1 cellular context compared by ENCODE assay signal in the genomic region with DNA sequence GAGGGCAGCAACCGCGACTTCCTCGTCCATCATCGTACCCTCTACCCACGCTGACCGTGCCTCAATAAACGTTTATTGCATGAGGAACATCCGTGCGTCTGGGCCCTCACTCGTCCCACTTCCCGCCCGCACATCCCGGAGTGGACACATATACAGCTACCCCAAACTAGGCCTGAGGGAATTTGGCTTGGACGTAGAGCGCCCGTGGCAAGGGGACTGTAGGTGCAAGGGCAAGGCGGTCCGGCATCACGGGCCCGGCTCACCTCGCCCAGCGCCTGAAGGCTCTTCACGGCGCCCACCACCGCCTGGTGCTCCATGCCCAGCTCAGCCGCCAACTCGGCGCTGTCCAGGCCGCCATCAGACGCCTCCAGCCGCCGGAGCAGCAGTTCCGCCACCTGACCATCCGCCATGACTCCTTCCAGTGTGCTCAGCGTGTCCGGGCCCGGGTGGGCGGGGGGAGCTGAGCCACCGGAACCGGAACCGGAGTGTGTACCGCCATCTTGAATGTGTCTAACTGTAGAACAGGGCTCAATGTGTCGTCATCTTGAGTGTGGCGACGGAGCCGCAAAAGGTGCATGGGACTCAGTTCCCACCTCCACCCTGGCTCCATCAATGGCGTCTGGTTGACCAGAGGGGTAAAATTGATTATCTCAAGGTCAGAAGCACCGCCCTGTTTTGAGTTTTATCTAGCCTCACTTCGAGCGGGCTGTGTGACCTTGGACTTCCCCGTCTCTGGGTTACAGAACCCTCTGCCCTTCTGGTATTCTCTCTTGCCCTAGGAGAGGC.
TF ChIP-seq lines count a peak whose summit lies in the region.

A gene (minus strand): TSS at position 425 of the 786 bp plus-strand sequence. CDS start 15 bp downstream, at position 410.

TF ChIP-seq in K562, 482 proteins besides CTCF, POLR2A, EP300 and RAD21 (continued from another document and continues in another):
- TF ChIP-seq, protein P1, sequence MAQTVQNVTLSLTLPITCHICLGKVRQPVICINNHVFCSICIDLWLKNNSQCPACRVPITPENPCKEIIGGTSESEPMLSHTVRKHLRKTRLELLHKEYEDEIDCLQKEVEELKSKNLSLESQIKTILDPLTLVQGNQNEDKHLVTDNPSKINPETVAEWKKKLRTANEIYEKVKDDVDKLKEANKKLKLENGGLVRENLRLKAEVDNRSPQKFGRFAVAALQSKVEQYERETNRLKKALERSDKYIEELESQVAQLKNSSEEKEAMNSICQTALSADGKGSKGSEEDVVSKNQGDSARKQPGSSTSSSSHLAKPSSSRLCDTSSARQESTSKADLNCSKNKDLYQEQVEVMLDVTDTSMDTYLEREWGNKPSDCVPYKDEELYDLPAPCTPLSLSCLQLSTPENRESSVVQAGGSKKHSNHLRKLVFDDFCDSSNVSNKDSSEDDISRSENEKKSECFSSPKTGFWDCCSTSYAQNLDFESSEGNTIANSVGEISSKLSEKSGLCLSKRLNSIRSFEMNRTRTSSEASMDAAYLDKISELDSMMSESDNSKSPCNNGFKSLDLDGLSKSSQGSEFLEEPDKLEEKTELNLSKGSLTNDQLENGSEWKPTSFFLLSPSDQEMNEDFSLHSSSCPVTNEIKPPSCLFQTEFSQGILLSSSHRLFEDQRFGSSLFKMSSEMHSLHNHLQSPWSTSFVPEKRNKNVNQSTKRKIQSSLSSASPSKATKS (CRISPR knock-in tag; IDR thresholded peaks at IDR 0.05): no peak
- TF ChIP-seq MAFG (tag; conservative IDR thresholded peaks at IDR 0.05) (no peak), SETDB1 (IDR thresholded peaks at IDR 0.05; ENCODE audit: low read length) (peak; percentile 59), TAF9B (IDR thresholded peaks at IDR 0.05; ENCODE audit: partially characterized antibody) (peak; percentile 91), ZNF699 (CRISPR knock-in tag; IDR thresholded peaks at IDR 0.05; ENCODE audit: insufficient replicate concordance) (no peak), SLC30A9 (CRISPR knock-in tag; IDR thresholded peaks at IDR 0.05) (no peak), GATAD2B (IDR thresholded peaks at IDR 0.05; ENCODE audit: borderline replicate concordance) (no peak), BRCA1 (IDR thresholded peaks at IDR 0.05) (no peak), BRCA1 (CRISPR knock-in tag; IDR thresholded peaks at IDR 0.05) (no peak), PML (IDR thresholded peaks at IDR 0.05; ENCODE audit: low read length) (0 out of 2 replicates have a peak, but pooled peaks have one; percentile 45), ZNF444 (CRISPR knock-in tag; IDR thresholded peaks at IDR 0.05) (no peak), ADNP (tag; IDR thresholded peaks at IDR 0.05) (no peak), CBFB (CRISPR knock-in tag; IDR thresholded peaks at IDR 0.05) (no peak; the same call in 1 of the 2 replicates), NCOR1 (IDR thresholded peaks at IDR 0.05) (no peak), MTF1 (CRISPR knock-in tag; IDR thresholded peaks at IDR 0.05; ENCODE audit: borderline replicate concordance) (no peak), MAFF (IDR thresholded peaks at IDR 0.05; ENCODE audit: low read length) (no peak), POLR2B (IDR thresholded peaks at IDR 0.05; ENCODE audit: low read depth, partially characterized antibody) (peak; percentile 81), KLF16 (IDR thresholded peaks at IDR 0.05) (no peak)
- TF ChIP-seq, protein P2, sequence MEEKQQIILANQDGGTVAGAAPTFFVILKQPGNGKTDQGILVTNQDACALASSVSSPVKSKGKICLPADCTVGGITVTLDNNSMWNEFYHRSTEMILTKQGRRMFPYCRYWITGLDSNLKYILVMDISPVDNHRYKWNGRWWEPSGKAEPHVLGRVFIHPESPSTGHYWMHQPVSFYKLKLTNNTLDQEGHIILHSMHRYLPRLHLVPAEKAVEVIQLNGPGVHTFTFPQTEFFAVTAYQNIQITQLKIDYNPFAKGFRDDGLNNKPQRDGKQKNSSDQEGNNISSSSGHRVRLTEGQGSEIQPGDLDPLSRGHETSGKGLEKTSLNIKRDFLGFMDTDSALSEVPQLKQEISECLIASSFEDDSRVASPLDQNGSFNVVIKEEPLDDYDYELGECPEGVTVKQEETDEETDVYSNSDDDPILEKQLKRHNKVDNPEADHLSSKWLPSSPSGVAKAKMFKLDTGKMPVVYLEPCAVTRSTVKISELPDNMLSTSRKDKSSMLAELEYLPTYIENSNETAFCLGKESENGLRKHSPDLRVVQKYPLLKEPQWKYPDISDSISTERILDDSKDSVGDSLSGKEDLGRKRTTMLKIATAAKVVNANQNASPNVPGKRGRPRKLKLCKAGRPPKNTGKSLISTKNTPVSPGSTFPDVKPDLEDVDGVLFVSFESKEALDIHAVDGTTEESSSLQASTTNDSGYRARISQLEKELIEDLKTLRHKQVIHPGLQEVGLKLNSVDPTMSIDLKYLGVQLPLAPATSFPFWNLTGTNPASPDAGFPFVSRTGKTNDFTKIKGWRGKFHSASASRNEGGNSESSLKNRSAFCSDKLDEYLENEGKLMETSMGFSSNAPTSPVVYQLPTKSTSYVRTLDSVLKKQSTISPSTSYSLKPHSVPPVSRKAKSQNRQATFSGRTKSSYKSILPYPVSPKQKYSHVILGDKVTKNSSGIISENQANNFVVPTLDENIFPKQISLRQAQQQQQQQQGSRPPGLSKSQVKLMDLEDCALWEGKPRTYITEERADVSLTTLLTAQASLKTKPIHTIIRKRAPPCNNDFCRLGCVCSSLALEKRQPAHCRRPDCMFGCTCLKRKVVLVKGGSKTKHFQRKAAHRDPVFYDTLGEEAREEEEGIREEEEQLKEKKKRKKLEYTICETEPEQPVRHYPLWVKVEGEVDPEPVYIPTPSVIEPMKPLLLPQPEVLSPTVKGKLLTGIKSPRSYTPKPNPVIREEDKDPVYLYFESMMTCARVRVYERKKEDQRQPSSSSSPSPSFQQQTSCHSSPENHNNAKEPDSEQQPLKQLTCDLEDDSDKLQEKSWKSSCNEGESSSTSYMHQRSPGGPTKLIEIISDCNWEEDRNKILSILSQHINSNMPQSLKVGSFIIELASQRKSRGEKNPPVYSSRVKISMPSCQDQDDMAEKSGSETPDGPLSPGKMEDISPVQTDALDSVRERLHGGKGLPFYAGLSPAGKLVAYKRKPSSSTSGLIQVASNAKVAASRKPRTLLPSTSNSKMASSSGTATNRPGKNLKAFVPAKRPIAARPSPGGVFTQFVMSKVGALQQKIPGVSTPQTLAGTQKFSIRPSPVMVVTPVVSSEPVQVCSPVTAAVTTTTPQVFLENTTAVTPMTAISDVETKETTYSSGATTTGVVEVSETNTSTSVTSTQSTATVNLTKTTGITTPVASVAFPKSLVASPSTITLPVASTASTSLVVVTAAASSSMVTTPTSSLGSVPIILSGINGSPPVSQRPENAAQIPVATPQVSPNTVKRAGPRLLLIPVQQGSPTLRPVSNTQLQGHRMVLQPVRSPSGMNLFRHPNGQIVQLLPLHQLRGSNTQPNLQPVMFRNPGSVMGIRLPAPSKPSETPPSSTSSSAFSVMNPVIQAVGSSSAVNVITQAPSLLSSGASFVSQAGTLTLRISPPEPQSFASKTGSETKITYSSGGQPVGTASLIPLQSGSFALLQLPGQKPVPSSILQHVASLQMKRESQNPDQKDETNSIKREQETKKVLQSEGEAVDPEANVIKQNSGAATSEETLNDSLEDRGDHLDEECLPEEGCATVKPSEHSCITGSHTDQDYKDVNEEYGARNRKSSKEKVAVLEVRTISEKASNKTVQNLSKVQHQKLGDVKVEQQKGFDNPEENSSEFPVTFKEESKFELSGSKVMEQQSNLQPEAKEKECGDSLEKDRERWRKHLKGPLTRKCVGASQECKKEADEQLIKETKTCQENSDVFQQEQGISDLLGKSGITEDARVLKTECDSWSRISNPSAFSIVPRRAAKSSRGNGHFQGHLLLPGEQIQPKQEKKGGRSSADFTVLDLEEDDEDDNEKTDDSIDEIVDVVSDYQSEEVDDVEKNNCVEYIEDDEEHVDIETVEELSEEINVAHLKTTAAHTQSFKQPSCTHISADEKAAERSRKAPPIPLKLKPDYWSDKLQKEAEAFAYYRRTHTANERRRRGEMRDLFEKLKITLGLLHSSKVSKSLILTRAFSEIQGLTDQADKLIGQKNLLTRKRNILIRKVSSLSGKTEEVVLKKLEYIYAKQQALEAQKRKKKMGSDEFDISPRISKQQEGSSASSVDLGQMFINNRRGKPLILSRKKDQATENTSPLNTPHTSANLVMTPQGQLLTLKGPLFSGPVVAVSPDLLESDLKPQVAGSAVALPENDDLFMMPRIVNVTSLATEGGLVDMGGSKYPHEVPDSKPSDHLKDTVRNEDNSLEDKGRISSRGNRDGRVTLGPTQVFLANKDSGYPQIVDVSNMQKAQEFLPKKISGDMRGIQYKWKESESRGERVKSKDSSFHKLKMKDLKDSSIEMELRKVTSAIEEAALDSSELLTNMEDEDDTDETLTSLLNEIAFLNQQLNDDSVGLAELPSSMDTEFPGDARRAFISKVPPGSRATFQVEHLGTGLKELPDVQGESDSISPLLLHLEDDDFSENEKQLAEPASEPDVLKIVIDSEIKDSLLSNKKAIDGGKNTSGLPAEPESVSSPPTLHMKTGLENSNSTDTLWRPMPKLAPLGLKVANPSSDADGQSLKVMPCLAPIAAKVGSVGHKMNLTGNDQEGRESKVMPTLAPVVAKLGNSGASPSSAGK (IDR thresholded peaks at IDR 0.05): no peak
- TF ChIP-seq, protein P3, sequence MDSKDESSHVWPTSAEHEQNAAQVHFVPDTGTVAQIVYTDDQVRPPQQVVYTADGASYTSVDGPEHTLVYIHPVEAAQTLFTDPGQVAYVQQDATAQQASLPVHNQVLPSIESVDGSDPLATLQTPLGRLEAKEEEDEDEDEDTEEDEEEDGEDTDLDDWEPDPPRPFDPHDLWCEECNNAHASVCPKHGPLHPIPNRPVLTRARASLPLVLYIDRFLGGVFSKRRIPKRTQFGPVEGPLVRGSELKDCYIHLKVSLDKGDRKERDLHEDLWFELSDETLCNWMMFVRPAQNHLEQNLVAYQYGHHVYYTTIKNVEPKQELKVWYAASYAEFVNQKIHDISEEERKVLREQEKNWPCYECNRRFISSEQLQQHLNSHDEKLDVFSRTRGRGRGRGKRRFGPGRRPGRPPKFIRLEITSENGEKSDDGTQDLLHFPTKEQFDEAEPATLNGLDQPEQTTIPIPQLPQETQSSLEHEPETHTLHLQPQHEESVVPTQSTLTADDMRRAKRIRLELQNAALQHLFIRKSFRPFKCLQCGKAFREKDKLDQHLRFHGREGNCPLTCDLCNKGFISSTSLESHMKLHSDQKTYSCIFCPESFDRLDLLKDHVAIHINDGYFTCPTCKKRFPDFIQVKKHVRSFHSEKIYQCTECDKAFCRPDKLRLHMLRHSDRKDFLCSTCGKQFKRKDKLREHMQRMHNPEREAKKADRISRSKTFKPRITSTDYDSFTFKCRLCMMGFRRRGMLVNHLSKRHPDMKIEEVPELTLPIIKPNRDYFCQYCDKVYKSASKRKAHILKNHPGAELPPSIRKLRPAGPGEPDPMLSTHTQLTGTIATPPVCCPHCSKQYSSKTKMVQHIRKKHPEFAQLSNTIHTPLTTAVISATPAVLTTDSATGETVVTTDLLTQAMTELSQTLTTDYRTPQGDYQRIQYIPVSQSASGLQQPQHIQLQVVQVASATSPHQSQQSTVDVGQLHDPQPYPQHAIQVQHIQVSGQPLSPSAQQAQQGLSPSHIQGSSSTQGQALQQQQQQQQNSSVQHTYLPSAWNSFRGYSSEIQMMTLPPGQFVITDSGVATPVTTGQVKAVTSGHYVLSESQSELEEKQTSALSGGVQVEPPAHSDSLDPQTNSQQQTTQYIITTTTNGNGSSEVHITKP (IDR thresholded peaks at IDR 0.05; ENCODE audit: partially characterized antibody): no peak
- TF ChIP-seq, protein P4, sequence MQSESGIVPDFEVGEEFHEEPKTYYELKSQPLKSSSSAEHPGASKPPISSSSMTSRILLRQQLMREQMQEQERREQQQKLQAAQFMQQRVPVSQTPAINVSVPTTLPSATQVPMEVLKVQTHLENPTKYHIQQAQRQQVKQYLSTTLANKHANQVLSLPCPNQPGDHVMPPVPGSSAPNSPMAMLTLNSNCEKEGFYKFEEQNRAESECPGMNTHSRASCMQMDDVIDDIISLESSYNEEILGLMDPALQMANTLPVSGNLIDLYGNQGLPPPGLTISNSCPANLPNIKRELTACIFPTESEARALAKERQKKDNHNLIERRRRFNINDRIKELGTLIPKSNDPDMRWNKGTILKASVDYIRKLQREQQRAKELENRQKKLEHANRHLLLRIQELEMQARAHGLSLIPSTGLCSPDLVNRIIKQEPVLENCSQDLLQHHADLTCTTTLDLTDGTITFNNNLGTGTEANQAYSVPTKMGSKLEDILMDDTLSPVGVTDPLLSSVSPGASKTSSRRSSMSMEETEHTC (IDR thresholded peaks at IDR 0.05): no peak
- TF ChIP-seq, protein P5, sequence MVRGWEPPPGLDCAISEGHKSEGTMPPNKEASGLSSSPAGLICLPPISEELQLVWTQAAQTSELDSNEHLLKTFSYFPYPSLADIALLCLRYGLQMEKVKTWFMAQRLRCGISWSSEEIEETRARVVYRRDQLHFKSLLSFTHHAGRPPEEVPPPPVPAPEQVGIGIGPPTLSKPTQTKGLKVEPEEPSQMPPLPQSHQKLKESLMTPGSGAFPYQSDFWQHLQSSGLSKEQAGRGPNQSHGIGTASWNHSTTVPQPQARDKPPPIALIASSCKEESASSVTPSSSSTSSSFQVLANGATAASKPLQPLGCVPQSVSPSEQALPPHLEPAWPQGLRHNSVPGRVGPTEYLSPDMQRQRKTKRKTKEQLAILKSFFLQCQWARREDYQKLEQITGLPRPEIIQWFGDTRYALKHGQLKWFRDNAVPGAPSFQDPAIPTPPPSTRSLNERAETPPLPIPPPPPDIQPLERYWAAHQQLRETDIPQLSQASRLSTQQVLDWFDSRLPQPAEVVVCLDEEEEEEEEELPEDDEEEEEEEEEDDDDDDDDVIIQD (CRISPR knock-in tag; IDR thresholded peaks at IDR 0.05): no peak
- TF ChIP-seq, protein P6, sequence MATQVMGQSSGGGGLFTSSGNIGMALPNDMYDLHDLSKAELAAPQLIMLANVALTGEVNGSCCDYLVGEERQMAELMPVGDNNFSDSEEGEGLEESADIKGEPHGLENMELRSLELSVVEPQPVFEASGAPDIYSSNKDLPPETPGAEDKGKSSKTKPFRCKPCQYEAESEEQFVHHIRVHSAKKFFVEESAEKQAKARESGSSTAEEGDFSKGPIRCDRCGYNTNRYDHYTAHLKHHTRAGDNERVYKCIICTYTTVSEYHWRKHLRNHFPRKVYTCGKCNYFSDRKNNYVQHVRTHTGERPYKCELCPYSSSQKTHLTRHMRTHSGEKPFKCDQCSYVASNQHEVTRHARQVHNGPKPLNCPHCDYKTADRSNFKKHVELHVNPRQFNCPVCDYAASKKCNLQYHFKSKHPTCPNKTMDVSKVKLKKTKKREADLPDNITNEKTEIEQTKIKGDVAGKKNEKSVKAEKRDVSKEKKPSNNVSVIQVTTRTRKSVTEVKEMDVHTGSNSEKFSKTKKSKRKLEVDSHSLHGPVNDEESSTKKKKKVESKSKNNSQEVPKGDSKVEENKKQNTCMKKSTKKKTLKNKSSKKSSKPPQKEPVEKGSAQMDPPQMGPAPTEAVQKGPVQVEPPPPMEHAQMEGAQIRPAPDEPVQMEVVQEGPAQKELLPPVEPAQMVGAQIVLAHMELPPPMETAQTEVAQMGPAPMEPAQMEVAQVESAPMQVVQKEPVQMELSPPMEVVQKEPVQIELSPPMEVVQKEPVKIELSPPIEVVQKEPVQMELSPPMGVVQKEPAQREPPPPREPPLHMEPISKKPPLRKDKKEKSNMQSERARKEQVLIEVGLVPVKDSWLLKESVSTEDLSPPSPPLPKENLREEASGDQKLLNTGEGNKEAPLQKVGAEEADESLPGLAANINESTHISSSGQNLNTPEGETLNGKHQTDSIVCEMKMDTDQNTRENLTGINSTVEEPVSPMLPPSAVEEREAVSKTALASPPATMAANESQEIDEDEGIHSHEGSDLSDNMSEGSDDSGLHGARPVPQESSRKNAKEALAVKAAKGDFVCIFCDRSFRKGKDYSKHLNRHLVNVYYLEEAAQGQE (CRISPR knock-in tag; IDR thresholded peaks at IDR 0.05; ENCODE audit: low read depth): no peak
- TF ChIP-seq, protein P7, sequence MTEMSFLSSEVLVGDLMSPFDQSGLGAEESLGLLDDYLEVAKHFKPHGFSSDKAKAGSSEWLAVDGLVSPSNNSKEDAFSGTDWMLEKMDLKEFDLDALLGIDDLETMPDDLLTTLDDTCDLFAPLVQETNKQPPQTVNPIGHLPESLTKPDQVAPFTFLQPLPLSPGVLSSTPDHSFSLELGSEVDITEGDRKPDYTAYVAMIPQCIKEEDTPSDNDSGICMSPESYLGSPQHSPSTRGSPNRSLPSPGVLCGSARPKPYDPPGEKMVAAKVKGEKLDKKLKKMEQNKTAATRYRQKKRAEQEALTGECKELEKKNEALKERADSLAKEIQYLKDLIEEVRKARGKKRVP (CRISPR knock-in tag; IDR thresholded peaks at IDR 0.05): no peak; the same call in 1 of the 2 replicates
